ENCODE assay signal across 11 cellular contexts in the genomic region with DNA sequence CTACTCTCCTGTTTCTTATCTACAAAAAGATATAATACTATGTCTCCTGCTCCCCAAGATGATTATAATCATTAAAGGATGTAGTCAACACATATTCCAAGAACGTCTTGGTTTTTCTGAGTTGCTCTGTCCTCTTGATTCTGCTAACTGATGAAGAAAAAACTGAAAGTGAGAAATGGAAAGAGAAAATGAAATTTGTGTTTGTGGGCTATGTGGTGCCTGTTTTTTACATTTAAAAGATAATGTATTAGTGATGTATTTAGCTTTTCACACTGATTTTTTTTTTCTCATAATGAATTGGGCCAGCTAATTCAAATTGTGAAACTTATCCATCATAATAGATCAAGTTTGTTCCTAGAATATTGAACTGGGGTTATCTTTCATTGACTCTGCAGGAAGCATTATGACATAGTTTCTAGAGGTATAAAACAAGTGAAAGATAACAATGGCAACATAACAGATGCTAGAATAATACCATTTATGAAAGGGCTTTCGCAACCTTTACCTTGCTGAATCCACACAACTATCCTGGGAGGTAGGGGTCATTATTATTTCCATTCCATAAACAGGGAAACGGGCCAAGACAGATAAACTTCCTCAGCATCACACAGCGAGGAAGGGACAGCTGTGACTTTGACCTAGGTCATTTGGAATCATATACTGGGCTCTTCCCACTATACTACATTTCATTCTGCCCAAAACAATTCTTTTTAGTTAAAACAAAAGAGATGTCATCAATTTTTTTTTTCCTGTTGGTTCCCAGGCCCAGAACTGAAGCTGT.
DNase-seq lines count a peak whose midpoint lies in the region; ATAC-seq and TF ChIP-seq lines count a peak whose summit lies in the region.
"Had no signal": no experiment of that assay in that cellular context is flagged by ENCODE, and none has a peak within 500 bp of the region (broad histone marks: within the 10 kb centered on the region; RNA-seq: fewer than 3 reads in every experiment).

No MANE protein-coding gene starts in this region.

- intact Hi-C loops in activated CD4-positive, alpha-beta T cell treated with anti-CD3 and anti-CD28 coated beads for 36 hours (cut with DNase I, micrococcal nuclease): no loop called here
- intact Hi-C loops in A673 (cut with micrococcal nuclease; ENCODE audit: unreplicated experiment): no loop called here

- no peak overlapping the region for H3K27ac ChIP-seq in A673 (ENCODE audit: low read depth, low read length, poor library complexity, severe bottlenecking)

- H3K4me3 ChIP-seq in A673 (ENCODE audit: low read depth, low read length, poor library complexity, severe bottlenecking): no peak overlapping the region

- H3K9me3 ChIP-seq in A673 (ENCODE audit: low read depth, low read length, poor library complexity, severe bottlenecking): no peaks in the 10 kb centered on the region

- CTCF ChIA-PET in activated CD4-positive, alpha-beta T cell treated with anti-CD3 and anti-CD28 coated beads for 36 hours (lab: Charles Lee): interaction anchor here (0.8 kb wide), 1 partner anchor 20 kb away, joined by 4 read pairs; no protein-coding TSS in a partner anchor
- CTCF ChIA-PET in T-cell (lab: Charles Lee): no interaction called here
- CTCF ChIA-PET in A673 (lab: Charles Lee): no interaction called here

- POLR2A ChIA-PET in activated CD4-positive, alpha-beta T cell treated with anti-CD3 and anti-CD28 coated beads for 36 hours (lab: Charles Lee): no interaction called here
- POLR2A ChIA-PET in T-cell (lab: Charles Lee) (no interaction called here), A673 (lab: Charles Lee; ENCODE audit: low non-redundant PET) (no interaction called here)

- peak; percentile 61 for ATAC-seq in activated CD4-positive, alpha-beta T cell treated with anti-CD3 and anti-CD28 coated beads for 36 hours
- ATAC-seq in GM21528 (IDR thresholded peaks at IDR 0.05; ENCODE audit: low FRiP score, unreplicated experiment): peak; percentile 90
- peak; percentile 91 for ATAC-seq in HG03135 (IDR thresholded peaks at IDR 0.05; ENCODE audit: unreplicated experiment)
- no peak for ATAC-seq in T-cell (replicated peaks in 1 of 4)
- ATAC-seq in effector memory CD8-positive, alpha-beta T cell (replicated peaks): no peak

- H3K36me3 Mint-ChIP-seq in activated CD4-positive, alpha-beta T cell treated with anti-CD3 and anti-CD28 coated beads for 36 hours (ENCODE audit: low read depth): no peaks in the 10 kb centered on the region
- no peaks in the 10 kb centered on the region for H3K36me3 Mint-ChIP-seq in T-cell
- H3K36me3 Mint-ChIP-seq in effector memory CD8-positive, alpha-beta T cell (ENCODE audit: insufficient read depth): no peaks in the 10 kb centered on the region

- no peaks in the 10 kb centered on the region for H3K27me3 ChIP-seq in A673 (replicated peaks; ENCODE audit: insufficient read depth, low read depth, low read length, poor library complexity)

- H3K36me3 ChIP-seq in A673 (ENCODE audit: insufficient read depth, low read length, poor library complexity, severe bottlenecking): no peaks in the 10 kb centered on the region

- no peaks in the 10 kb centered on the region for H3K4me1 ChIP-seq in A673 (ENCODE audit: insufficient read depth, low read length, poor library complexity, severe bottlenecking)

- no peak for TF ChIP-seq CTCF in A673 (conservative IDR thresholded peaks at IDR 0.05; ENCODE audit: low read depth, low read length)

- H3K9me3 Mint-ChIP-seq in activated CD4-positive, alpha-beta T cell treated with anti-CD3 and anti-CD28 coated beads for 36 hours (ENCODE audit: low read depth): peaks cover 2% of the 10 kb centered on the region
- peaks cover 0 to 4% (median 0%) of the 10 kb centered on the region in 3 donors for H3K9me3 Mint-ChIP-seq in T-cell
- no peaks in the 10 kb centered on the region for H3K9me3 Mint-ChIP-seq in effector memory CD8-positive, alpha-beta T cell

- no peak overlapping the region for H3K27ac Mint-ChIP-seq in activated CD4-positive, alpha-beta T cell treated with anti-CD3 and anti-CD28 coated beads for 36 hours
- no peak overlapping the region for H3K27ac Mint-ChIP-seq in T-cell
- H3K27ac Mint-ChIP-seq in effector memory CD8-positive, alpha-beta T cell: no peak overlapping the region

- BruUV-seq in A673 (replicated peaks; lab: Mats Ljungman, UMichigan): no TSS peak

- no peak overlapping the region for H3K4me3 Mint-ChIP-seq in activated CD4-positive, alpha-beta T cell treated with anti-CD3 and anti-CD28 coated beads for 36 hours
- H3K4me3 Mint-ChIP-seq in T-cell: no peak overlapping the region
- H3K4me3 Mint-ChIP-seq in effector memory CD8-positive, alpha-beta T cell: no peak overlapping the region

- H3K4me1 Mint-ChIP-seq in activated CD4-positive, alpha-beta T cell treated with anti-CD3 and anti-CD28 coated beads for 36 hours: peaks cover 14% of the 10 kb centered on the region
- peaks cover 0 to 5% (median 0%) of the 10 kb centered on the region in 3 donors for H3K4me1 Mint-ChIP-seq in T-cell
- H3K4me1 Mint-ChIP-seq in effector memory CD8-positive, alpha-beta T cell (ENCODE audit: low read depth in 2 of 2): no peaks in the 10 kb centered on the region

- DNase-seq in activated CD4-positive, alpha-beta T cell treated with anti-CD3 and anti-CD28 coated beads for 36 hours: no peak
- no peak for DNase-seq in activated CD4-positive, alpha-beta T cell treated with anti-CD3 and anti-CD28 coated beads for 1 hour
- DNase-seq in dermis microvascular lymphatic vessel endothelial cell (ENCODE audit: low read depth in 2 of 2): peak; percentile 95 to 100
- DNase-seq in T-cell: no peak
- DNase-seq in A673 (ENCODE audit: low spot score): no peak
- DNase-seq in effector memory CD8-positive, alpha-beta T cell: no peak
- DNase-seq: 8988T; activated effector memory CD4-positive, alpha-beta T cell treated with anti-CD3 and anti-CD28 coated beads, Interleukin-2, amount 50 U/mL, for 16 hours; T-helper 9 cell had no signal

- no peaks in the 10 kb centered on the region for H3K27me3 Mint-ChIP-seq in activated CD4-positive, alpha-beta T cell treated with anti-CD3 and anti-CD28 coated beads for 36 hours
- no peaks in the 10 kb centered on the region for H3K27me3 Mint-ChIP-seq in T-cell
- H3K27me3 Mint-ChIP-seq in effector memory CD8-positive, alpha-beta T cell: no peaks in the 10 kb centered on the region

Comparison
In these comparisons a context has a peak if more than half of its experiments do, and no peak if none do; other contexts are left out.
1. ATAC-seq: peak in activated CD4-positive, alpha-beta T cell treated with anti-CD3 and anti-CD28 coated beads for 36 hours (single experiment), GM21528 (single experiment) and HG03135 (single experiment); none in T-cell (0 of 4) and effector memory CD8-positive, alpha-beta T cell (single experiment).
2. DNase-seq: peak in dermis microvascular lymphatic vessel endothelial cell (2 of 2); none in activated CD4-positive, alpha-beta T cell treated with anti-CD3 and anti-CD28 coated beads for 36 hours (single experiment), activated CD4-positive, alpha-beta T cell treated with anti-CD3 and anti-CD28 coated beads for 1 hour (single experiment), T-cell (0 of 34), A673 (single experiment) and effector memory CD8-positive, alpha-beta T cell (0 of 3).